ENCODE assay signal across 1 cellular context in the genomic region with DNA sequence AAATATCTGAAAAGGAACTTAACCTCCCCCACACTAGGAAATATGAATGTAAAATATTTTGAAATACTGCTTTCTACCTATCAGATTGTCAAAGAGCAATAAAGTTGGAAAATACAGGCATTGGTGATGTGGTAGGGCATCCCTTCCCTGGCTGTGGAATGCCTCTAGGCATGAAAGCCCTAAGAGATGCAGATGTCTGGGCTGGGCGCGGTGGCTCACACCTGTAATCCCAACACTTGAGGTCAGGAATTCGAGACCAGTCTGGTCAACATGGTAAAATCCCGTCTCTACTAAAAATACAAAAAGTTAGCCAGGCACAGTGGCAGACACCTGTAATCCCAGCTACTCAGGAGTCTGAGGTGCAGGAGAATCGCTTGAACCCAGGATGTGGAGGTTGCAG.
TF ChIP-seq lines count a peak whose summit lies in the region.

No MANE protein-coding gene starts in this region.

TF ChIP-seq in WTC11, 78 proteins besides CTCF, POLR2A, EP300 and RAD21:
- TF ChIP-seq, protein P1, sequence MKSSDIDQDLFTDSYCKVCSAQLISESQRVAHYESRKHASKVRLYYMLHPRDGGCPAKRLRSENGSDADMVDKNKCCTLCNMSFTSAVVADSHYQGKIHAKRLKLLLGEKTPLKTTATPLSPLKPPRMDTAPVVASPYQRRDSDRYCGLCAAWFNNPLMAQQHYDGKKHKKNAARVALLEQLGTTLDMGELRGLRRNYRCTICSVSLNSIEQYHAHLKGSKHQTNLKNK (CRISPR knock-in tag; IDR thresholded peaks at IDR 0.05): no peak
- TF ChIP-seq, protein P2, sequence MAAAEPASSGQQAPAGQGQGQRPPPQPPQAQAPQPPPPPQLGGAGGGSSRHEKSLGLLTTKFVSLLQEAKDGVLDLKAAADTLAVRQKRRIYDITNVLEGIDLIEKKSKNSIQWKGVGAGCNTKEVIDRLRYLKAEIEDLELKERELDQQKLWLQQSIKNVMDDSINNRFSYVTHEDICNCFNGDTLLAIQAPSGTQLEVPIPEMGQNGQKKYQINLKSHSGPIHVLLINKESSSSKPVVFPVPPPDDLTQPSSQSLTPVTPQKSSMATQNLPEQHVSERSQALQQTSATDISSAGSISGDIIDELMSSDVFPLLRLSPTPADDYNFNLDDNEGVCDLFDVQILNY (CRISPR knock-in tag; IDR thresholded peaks at IDR 0.05): no peak
- TF ChIP-seq ZNF671 (CRISPR knock-in tag; IDR thresholded peaks at IDR 0.05): no peak
- no peak for TF ChIP-seq NR2C2 (CRISPR knock-in tag; IDR thresholded peaks at IDR 0.05)
- TF ChIP-seq, protein P3, sequence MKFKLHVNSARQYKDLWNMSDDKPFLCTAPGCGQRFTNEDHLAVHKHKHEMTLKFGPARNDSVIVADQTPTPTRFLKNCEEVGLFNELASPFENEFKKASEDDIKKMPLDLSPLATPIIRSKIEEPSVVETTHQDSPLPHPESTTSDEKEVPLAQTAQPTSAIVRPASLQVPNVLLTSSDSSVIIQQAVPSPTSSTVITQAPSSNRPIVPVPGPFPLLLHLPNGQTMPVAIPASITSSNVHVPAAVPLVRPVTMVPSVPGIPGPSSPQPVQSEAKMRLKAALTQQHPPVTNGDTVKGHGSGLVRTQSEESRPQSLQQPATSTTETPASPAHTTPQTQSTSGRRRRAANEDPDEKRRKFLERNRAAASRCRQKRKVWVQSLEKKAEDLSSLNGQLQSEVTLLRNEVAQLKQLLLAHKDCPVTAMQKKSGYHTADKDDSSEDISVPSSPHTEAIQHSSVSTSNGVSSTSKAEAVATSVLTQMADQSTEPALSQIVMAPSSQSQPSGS (CRISPR knock-in tag; IDR thresholded peaks at IDR 0.05; ENCODE audit: borderline replicate concordance, low read depth): no peak
- TF ChIP-seq, protein P4, sequence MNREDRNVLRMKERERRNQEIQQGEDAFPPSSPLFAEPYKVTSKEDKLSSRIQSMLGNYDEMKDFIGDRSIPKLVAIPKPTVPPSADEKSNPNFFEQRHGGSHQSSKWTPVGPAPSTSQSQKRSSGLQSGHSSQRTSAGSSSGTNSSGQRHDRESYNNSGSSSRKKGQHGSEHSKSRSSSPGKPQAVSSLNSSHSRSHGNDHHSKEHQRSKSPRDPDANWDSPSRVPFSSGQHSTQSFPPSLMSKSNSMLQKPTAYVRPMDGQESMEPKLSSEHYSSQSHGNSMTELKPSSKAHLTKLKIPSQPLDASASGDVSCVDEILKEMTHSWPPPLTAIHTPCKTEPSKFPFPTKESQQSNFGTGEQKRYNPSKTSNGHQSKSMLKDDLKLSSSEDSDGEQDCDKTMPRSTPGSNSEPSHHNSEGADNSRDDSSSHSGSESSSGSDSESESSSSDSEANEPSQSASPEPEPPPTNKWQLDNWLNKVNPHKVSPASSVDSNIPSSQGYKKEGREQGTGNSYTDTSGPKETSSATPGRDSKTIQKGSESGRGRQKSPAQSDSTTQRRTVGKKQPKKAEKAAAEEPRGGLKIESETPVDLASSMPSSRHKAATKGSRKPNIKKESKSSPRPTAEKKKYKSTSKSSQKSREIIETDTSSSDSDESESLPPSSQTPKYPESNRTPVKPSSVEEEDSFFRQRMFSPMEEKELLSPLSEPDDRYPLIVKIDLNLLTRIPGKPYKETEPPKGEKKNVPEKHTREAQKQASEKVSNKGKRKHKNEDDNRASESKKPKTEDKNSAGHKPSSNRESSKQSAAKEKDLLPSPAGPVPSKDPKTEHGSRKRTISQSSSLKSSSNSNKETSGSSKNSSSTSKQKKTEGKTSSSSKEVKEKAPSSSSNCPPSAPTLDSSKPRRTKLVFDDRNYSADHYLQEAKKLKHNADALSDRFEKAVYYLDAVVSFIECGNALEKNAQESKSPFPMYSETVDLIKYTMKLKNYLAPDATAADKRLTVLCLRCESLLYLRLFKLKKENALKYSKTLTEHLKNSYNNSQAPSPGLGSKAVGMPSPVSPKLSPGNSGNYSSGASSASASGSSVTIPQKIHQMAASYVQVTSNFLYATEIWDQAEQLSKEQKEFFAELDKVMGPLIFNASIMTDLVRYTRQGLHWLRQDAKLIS (CRISPR knock-in tag; IDR thresholded peaks at IDR 0.05; ENCODE audit: borderline replicate concordance): no peak
